ENCODE assay signal across 2 cellular contexts in the genomic region with DNA sequence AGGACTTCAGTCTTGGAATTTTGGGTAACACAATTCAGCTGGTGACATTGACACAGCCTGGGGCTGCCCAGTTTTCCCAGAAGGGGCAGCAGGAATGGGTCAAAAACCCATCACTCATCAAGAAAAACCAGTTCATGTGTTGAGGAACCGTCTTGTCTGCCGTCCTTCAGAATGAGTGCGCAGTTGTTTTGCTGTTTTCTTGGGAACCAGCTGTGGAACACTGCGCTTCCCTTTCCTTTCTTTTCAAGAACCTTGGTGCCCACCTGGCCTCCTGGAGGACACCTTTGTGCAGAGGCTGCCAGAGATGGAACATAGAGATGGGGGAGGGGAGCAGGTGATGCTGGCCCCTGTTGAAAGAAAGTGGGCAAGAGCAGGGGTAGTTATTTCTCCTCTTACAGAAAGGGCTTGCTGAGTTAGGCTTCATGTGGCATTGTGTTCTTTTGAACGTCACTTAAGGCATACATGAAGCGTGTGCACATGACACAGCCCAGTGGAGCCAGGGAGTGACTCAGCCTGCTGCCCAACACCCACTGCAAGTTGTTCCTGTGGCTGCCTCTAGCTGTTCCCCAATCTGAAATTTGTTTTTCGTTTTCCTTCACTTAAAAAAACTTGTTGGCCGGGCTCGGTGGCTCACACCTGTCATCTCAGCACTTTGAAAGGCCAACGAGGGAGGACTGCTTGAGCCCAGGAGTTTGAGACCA.
TF ChIP-seq lines count a peak whose summit lies in the region.

No MANE protein-coding gene starts in this region.

TF ChIP-seq in HCT116, 20 proteins besides CTCF, POLR2A, EP300 and RAD21 (continued from another document):
- TF ChIP-seq, protein P1, sequence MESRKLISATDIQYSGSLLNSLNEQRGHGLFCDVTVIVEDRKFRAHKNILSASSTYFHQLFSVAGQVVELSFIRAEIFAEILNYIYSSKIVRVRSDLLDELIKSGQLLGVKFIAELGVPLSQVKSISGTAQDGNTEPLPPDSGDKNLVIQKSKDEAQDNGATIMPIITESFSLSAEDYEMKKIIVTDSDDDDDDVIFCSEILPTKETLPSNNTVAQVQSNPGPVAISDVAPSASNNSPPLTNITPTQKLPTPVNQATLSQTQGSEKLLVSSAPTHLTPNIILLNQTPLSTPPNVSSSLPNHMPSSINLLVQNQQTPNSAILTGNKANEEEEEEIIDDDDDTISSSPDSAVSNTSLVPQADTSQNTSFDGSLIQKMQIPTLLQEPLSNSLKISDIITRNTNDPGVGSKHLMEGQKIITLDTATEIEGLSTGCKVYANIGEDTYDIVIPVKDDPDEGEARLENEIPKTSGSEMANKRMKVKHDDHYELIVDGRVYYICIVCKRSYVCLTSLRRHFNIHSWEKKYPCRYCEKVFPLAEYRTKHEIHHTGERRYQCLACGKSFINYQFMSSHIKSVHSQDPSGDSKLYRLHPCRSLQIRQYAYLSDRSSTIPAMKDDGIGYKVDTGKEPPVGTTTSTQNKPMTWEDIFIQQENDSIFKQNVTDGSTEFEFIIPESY (IDR thresholded peaks at IDR 0.05; ENCODE audit: extremely low read depth, insufficient replicate concordance, low read length): no peak
- TF ChIP-seq CBX3 (IDR thresholded peaks at IDR 0.05; ENCODE audit: low read depth) (no peak), ZFX (IDR thresholded peaks at IDR 0.05) (no peak)

TF ChIP-seq in K562, 482 proteins besides CTCF, POLR2A, EP300 and RAD21 (continued from another document and continues in another):
- TF ChIP-seq, protein P2, sequence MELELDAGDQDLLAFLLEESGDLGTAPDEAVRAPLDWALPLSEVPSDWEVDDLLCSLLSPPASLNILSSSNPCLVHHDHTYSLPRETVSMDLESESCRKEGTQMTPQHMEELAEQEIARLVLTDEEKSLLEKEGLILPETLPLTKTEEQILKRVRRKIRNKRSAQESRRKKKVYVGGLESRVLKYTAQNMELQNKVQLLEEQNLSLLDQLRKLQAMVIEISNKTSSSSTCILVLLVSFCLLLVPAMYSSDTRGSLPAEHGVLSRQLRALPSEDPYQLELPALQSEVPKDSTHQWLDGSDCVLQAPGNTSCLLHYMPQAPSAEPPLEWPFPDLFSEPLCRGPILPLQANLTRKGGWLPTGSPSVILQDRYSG (tag; conservative IDR thresholded peaks at IDR 0.05; ENCODE audit: low read depth): 0 out of 2 replicates have a peak, but pooled peaks have one; percentile 13
- TF ChIP-seq BDP1 (IDR thresholded peaks at IDR 0.05; ENCODE audit: insufficient read depth, insufficient read length) (no peak), ATF1 (CRISPR knock-in tag; IDR thresholded peaks at IDR 0.05) (no peak), ATF1 (tag; IDR thresholded peaks at IDR 0.05) (peak; percentile 42; the same call in 1 of the 2 replicates), L3MBTL2 (IDR thresholded peaks at IDR 0.05) (peak; percentile 76), CBX5 (IDR thresholded peaks at IDR 0.05; ENCODE audit: borderline replicate concordance, low read depth) (no peak), FOSL1 (tag; conservative IDR thresholded peaks at IDR 0.05) (peak; percentile 89), BACH1 (tag; IDR thresholded peaks at IDR 0.05) (peak; percentile 29; the same call in 1 of the 2 replicates), CREM (IDR thresholded peaks at IDR 0.05; ENCODE audit: low read depth) (0 out of 2 replicates have a peak, but pooled peaks have one; percentile 50), SOX6 (IDR thresholded peaks at IDR 0.05) (peak; percentile 16; the same call in 1 of the 2 replicates), JUN (IDR thresholded peaks at IDR 0.05; ENCODE audit: borderline replicate concordance, low read depth, low read length) (peak; percentile 86), JUN (CRISPR knock-in tag; IDR thresholded peaks at IDR 0.05; ENCODE audit: borderline replicate concordance) (no peak), MYC (IDR thresholded peaks at IDR 0.05; ENCODE audit: low read depth, low read length) (peak; percentile 53; the same call in 1 of the 2 replicates), MYC (CRISPR knock-in tag; IDR thresholded peaks at IDR 0.05; ENCODE audit: borderline replicate concordance, low read depth) (no peak), NFE2 (IDR thresholded peaks at IDR 0.05; ENCODE audit: low read depth) (peak; percentile 79), SMARCA4 (IDR thresholded peaks at IDR 0.05) (peak; percentile 20; the same call in 1 of the 2 replicates), SMAD4 (CRISPR knock-in tag; conservative IDR thresholded peaks at IDR 0.05) (0 out of 2 replicates have a peak, but pooled peaks have one; percentile 34), KLF16 (IDR thresholded peaks at IDR 0.05) (no peak), POLR3A (IDR thresholded peaks at IDR 0.05; ENCODE audit: borderline replicate concordance, extremely low read depth, insufficient read depth, insufficient read length) (no peak), LEF1 (IDR thresholded peaks at IDR 0.05) (peak; percentile 44; the same call in 1 of the 2 replicates), ZNF175 (CRISPR knock-in tag; IDR thresholded peaks at IDR 0.05; ENCODE audit: low read depth) (peak; percentile 37; the same call in 1 of the 2 replicates), FOXJ3 (CRISPR knock-in tag; IDR thresholded peaks at IDR 0.05) (no peak), MAFK (IDR thresholded peaks at IDR 0.05; ENCODE audit: low read length) (0 out of 2 replicates have a peak, but pooled peaks have one; percentile 22), NR4A1 (CRISPR knock-in tag; IDR thresholded peaks at IDR 0.05) (no peak), NR4A1 (tag; IDR thresholded peaks at IDR 0.05) (0 out of 2 replicates have a peak, but pooled peaks have one; percentile 49), JUND (IDR thresholded peaks at IDR 0.05; ENCODE audit: borderline replicate concordance, low read depth, low read length) (peak; percentile 92), JUND (tag; IDR thresholded peaks at IDR 0.05; ENCODE audit: borderline replicate concordance, low read depth, low read length) (peak; percentile 84), PYGO2 (tag; IDR thresholded peaks at IDR 0.05) (peak; percentile 9; the same call in 1 of the 2 replicates), ZNF589 (CRISPR knock-in tag; IDR thresholded peaks at IDR 0.05; ENCODE audit: low read depth) (peak; percentile 73; the same call in 1 of the 2 replicates), NRF1 (conservative IDR thresholded peaks at IDR 0.05 in 1 of 2, IDR thresholded peaks at IDR 0.05 in 1 of 2) (0 out of 4 replicates have a peak, but pooled peaks of 1 of the 2 experiments have one; percentile 12)
- TF ChIP-seq, protein P3, sequence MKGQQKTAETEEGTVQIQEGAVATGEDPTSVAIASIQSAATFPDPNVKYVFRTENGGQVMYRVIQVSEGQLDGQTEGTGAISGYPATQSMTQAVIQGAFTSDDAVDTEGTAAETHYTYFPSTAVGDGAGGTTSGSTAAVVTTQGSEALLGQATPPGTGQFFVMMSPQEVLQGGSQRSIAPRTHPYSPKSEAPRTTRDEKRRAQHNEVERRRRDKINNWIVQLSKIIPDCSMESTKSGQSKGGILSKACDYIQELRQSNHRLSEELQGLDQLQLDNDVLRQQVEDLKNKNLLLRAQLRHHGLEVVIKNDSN (CRISPR knock-in tag; IDR thresholded peaks at IDR 0.05): peak; percentile 37; the same call in 1 of the 2 replicates
- TF ChIP-seq, protein P4, sequence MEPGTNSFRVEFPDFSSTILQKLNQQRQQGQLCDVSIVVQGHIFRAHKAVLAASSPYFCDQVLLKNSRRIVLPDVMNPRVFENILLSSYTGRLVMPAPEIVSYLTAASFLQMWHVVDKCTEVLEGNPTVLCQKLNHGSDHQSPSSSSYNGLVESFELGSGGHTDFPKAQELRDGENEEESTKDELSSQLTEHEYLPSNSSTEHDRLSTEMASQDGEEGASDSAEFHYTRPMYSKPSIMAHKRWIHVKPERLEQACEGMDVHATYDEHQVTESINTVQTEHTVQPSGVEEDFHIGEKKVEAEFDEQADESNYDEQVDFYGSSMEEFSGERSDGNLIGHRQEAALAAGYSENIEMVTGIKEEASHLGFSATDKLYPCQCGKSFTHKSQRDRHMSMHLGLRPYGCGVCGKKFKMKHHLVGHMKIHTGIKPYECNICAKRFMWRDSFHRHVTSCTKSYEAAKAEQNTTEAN (CRISPR knock-in tag; IDR thresholded peaks at IDR 0.05): no peak
- TF ChIP-seq, protein P5, sequence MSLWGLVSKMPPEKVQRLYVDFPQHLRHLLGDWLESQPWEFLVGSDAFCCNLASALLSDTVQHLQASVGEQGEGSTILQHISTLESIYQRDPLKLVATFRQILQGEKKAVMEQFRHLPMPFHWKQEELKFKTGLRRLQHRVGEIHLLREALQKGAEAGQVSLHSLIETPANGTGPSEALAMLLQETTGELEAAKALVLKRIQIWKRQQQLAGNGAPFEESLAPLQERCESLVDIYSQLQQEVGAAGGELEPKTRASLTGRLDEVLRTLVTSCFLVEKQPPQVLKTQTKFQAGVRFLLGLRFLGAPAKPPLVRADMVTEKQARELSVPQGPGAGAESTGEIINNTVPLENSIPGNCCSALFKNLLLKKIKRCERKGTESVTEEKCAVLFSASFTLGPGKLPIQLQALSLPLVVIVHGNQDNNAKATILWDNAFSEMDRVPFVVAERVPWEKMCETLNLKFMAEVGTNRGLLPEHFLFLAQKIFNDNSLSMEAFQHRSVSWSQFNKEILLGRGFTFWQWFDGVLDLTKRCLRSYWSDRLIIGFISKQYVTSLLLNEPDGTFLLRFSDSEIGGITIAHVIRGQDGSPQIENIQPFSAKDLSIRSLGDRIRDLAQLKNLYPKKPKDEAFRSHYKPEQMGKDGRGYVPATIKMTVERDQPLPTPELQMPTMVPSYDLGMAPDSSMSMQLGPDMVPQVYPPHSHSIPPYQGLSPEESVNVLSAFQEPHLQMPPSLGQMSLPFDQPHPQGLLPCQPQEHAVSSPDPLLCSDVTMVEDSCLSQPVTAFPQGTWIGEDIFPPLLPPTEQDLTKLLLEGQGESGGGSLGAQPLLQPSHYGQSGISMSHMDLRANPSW (CRISPR knock-in tag; IDR thresholded peaks at IDR 0.05): no peak
- TF ChIP-seq, protein P6, sequence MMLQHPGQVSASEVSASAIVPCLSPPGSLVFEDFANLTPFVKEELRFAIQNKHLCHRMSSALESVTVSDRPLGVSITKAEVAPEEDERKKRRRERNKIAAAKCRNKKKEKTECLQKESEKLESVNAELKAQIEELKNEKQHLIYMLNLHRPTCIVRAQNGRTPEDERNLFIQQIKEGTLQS (IDR thresholded peaks at IDR 0.05): peak; percentile 84
- TF ChIP-seq, protein P6 (CRISPR knock-in tag; conservative IDR thresholded peaks at IDR 0.05): no peak; the same call in 1 of the 2 replicates
- TF ChIP-seq, protein P7, sequence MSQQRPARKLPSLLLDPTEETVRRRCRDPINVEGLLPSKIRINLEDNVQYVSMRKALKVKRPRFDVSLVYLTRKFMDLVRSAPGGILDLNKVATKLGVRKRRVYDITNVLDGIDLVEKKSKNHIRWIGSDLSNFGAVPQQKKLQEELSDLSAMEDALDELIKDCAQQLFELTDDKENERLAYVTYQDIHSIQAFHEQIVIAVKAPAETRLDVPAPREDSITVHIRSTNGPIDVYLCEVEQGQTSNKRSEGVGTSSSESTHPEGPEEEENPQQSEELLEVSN (IDR thresholded peaks at IDR 0.05; ENCODE audit: borderline replicate concordance in 1 of 2, extremely low read depth in 1 of 2, insufficient read depth in 1 of 2, insufficient read length in 1 of 2, low read depth in 1 of 2, low read length in 1 of 2, poor library complexity in 1 of 2, severe bottlenecking in 1 of 2): peak in 1 of 2 experiments; percentile 15
- TF ChIP-seq, protein P8, sequence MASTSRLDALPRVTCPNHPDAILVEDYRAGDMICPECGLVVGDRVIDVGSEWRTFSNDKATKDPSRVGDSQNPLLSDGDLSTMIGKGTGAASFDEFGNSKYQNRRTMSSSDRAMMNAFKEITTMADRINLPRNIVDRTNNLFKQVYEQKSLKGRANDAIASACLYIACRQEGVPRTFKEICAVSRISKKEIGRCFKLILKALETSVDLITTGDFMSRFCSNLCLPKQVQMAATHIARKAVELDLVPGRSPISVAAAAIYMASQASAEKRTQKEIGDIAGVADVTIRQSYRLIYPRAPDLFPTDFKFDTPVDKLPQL (IDR thresholded peaks at IDR 0.05; ENCODE audit: extremely low read depth, insufficient read length): no peak
- TF ChIP-seq, protein P9, sequence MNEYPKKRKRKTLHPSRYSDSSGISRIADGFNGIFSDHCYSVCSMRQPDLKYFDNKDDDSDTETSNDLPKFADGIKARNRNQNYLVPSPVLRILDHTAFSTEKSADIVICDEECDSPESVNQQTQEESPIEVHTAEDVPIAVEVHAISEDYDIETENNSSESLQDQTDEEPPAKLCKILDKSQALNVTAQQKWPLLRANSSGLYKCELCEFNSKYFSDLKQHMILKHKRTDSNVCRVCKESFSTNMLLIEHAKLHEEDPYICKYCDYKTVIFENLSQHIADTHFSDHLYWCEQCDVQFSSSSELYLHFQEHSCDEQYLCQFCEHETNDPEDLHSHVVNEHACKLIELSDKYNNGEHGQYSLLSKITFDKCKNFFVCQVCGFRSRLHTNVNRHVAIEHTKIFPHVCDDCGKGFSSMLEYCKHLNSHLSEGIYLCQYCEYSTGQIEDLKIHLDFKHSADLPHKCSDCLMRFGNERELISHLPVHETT (CRISPR knock-in tag; conservative IDR thresholded peaks at IDR 0.05 in 1 of 2, IDR thresholded peaks at IDR 0.05 in 1 of 2): peak in 1 of 2 experiments; percentile 36; a peak in 2 of 4 replicates
- TF ChIP-seq, protein P10, sequence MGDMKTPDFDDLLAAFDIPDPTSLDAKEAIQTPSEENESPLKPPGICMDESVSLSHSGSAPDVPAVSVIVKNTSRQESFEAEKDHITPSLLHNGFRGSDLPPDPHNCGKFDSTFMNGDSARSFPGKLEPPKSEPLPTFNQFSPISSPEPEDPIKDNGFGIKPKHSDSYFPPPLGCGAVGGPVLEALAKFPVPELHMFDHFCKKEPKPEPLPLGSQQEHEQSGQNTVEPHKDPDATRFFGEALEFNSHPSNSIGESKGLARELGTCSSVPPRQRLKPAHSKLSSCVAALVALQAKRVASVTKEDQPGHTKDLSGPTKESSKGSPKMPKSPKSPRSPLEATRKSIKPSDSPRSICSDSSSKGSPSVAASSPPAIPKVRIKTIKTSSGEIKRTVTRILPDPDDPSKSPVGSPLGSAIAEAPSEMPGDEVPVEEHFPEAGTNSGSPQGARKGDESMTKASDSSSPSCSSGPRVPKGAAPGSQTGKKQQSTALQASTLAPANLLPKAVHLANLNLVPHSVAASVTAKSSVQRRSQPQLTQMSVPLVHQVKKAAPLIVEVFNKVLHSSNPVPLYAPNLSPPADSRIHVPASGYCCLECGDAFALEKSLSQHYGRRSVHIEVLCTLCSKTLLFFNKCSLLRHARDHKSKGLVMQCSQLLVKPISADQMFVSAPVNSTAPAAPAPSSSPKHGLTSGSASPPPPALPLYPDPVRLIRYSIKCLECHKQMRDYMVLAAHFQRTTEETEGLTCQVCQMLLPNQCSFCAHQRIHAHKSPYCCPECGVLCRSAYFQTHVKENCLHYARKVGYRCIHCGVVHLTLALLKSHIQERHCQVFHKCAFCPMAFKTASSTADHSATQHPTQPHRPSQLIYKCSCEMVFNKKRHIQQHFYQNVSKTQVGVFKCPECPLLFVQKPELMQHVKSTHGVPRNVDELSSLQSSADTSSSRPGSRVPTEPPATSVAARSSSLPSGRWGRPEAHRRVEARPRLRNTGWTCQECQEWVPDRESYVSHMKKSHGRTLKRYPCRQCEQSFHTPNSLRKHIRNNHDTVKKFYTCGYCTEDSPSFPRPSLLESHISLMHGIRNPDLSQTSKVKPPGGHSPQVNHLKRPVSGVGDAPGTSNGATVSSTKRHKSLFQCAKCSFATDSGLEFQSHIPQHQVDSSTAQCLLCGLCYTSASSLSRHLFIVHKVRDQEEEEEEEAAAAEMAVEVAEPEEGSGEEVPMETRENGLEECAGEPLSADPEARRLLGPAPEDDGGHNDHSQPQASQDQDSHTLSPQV (IDR thresholded peaks at IDR 0.05): peak; percentile 46; the same call in 1 of the 2 replicates
